In genomic region chr7:152615052-152615741, GRCh38 we compare ENCODE assay signal across 11 cellular contexts.
A peak's percentile ranks its signal among the peaks of the same experiment; 100 is the strongest.
DNase-seq lines count a peak whose midpoint lies in the region; ATAC-seq and TF ChIP-seq lines count a peak whose summit lies in the region.
"Had no signal": no experiment of that assay in that cellular context is flagged by ENCODE, and none has a peak within 500 bp of the region (broad histone marks: within the 10 kb centered on the region; RNA-seq: fewer than 3 reads in every experiment).

No MANE protein-coding gene starts in this region.

- ATAC-seq in right cardiac atrium (peak; percentile 44 to 57), GM21528 (IDR thresholded peaks at IDR 0.05; ENCODE audit: low FRiP score, unreplicated experiment) (no peak)

- H3K4me1 ChIP-seq in right cardiac atrium (ENCODE audit: control insufficient read depth, insufficient read depth, low read length) (no peaks in the 10 kb centered on the region), stomach (peaks cover 0 to 9% (median 4%) of the 10 kb centered on the region in 4 donors)
- H3K4me1 ChIP-seq: spleen had no signal

- intact Hi-C loops in right cardiac atrium (cut with DNase I) = no loop called here
- intact Hi-C loops in stomach (cut with DNase I; ENCODE audit: low total_unique reads) = no loop called here

- no peak for TF ChIP-seq POLR2A in stomach (IDR thresholded peaks at IDR 0.05)

- DNase-seq in NCI-H1436 (lab: John Stamatoyannopoulos, UW) (peak; percentile 82), RKO (ENCODE audit: low spot score) (peak; percentile 51), right cardiac atrium (no peak), stomach (peak; percentile 48), COLO829 (ENCODE audit: low spot score) (no peak), SW 1271 (lab: John Stamatoyannopoulos, UW) (no peak), OCI-M2 (lab: John Stamatoyannopoulos, UW; ENCODE audit: unreplicated experiment) (no peak)
- DNase-seq: RPMI8226, spleen had no signal

- H3K27me3 ChIP-seq in right cardiac atrium (ENCODE audit: control insufficient read depth, insufficient read depth) (no peaks in the 10 kb centered on the region), stomach (no peaks in the 10 kb centered on the region)
- H3K27me3 ChIP-seq: spleen, tibial nerve had no signal

- H3K27ac ChIP-seq in right cardiac atrium (ENCODE audit: low read length) (no peak overlapping the region), stomach (peak overlapping the region in 4 of 5 donors; percentile 15 to 59 (median 48))
- H3K27ac ChIP-seq: spleen had no signal

- no peak for TF ChIP-seq CTCF in stomach (IDR thresholded peaks at IDR 0.05)

- no peaks in the 10 kb centered on the region for H3K9me3 ChIP-seq in right cardiac atrium (ENCODE audit: control insufficient read depth, low read length)
- H3K9me3 ChIP-seq in stomach = no peaks in the 10 kb centered on the region
- H3K9me3 ChIP-seq: tibial nerve had no signal

- H3K4me3 ChIP-seq in right cardiac atrium (ENCODE audit: low read length) = no peak overlapping the region
- H3K4me3 ChIP-seq in stomach = no peak overlapping the region
- H3K4me3 ChIP-seq: spleen, tibial nerve had no signal

- no peaks in the 10 kb centered on the region for H3K36me3 ChIP-seq in stomach
- H3K36me3 ChIP-seq: spleen, tibial nerve had no signal

- 21% methylated on average over 13 of the region's 13 CpGs for WGBS in right cardiac atrium
- 6 to 27% (median 17%) methylated on average over 13 of the region's 13 CpGs for WGBS in stomach, 5 donors

- no peak for TF ChIP-seq EP300 in stomach (IDR thresholded peaks at IDR 0.05)

Comparison
In these comparisons a context has a peak if more than half of its experiments do, and no peak if none do; other contexts are left out.
1. DNase-seq: peak in NCI-H1436 (single experiment), RKO (single experiment) and stomach (single experiment); none in right cardiac atrium (0 of 3), COLO829 (single experiment), SW 1271 (0 of 2) and OCI-M2 (single experiment).